Comparison of ENCODE assay signal across 1 cellular context in genomic region chr2:86440631-86441391, GRCh38.
A peak's percentile ranks its signal among the peaks of the same experiment; 100 is the strongest.
TF ChIP-seq lines count a peak whose summit lies in the region.

KDM3A (plus strand) TSS chr2:86441371; CDS start chr2:86442048, 677 bp downstream.

TF ChIP-seq in HEK293, 187 proteins besides CTCF, POLR2A, EP300 and RAD21 (continued from another document and continues in another):
- peak; percentile 70; the same call in 1 of the 2 replicates for TF ChIP-seq ZNF18 (tag by site-specific recombination; IDR thresholded peaks at IDR 0.05)
- TF ChIP-seq ZNF664 (tag by site-specific recombination; IDR thresholded peaks at IDR 0.05): peak; percentile 76
- TF ChIP-seq, protein P1, sequence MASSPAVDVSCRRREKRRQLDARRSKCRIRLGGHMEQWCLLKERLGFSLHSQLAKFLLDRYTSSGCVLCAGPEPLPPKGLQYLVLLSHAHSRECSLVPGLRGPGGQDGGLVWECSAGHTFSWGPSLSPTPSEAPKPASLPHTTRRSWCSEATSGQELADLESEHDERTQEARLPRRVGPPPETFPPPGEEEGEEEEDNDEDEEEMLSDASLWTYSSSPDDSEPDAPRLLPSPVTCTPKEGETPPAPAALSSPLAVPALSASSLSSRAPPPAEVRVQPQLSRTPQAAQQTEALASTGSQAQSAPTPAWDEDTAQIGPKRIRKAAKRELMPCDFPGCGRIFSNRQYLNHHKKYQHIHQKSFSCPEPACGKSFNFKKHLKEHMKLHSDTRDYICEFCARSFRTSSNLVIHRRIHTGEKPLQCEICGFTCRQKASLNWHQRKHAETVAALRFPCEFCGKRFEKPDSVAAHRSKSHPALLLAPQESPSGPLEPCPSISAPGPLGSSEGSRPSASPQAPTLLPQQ (tag by site-specific recombination; IDR thresholded peaks at IDR 0.05): peak; percentile 95
- TF ChIP-seq OVOL3 (tag by site-specific recombination; IDR thresholded peaks at IDR 0.05): peak; percentile 66; the same call in 1 of the 2 replicates
- TF ChIP-seq SCRT1 (tag by site-specific recombination; IDR thresholded peaks at IDR 0.05; ENCODE audit: borderline replicate concordance): peak; percentile 98
- no peak for TF ChIP-seq BCL6B (tag by site-specific recombination; IDR thresholded peaks at IDR 0.05)
- TF ChIP-seq ZFP69B (tag by site-specific recombination; IDR thresholded peaks at IDR 0.05): peak; percentile 91
- TF ChIP-seq ZNF639 (tag by site-specific recombination; IDR thresholded peaks at IDR 0.05): peak; percentile 94
- TF ChIP-seq, protein P2, sequence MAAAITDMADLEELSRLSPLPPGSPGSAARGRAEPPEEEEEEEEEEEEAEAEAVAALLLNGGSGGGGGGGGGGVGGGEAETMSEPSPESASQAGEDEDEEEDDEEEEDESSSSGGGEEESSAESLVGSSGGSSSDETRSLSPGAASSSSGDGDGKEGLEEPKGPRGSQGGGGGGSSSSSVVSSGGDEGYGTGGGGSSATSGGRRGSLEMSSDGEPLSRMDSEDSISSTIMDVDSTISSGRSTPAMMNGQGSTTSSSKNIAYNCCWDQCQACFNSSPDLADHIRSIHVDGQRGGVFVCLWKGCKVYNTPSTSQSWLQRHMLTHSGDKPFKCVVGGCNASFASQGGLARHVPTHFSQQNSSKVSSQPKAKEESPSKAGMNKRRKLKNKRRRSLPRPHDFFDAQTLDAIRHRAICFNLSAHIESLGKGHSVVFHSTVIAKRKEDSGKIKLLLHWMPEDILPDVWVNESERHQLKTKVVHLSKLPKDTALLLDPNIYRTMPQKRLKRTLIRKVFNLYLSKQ (tag by site-specific recombination; IDR thresholded peaks at IDR 0.05; ENCODE audit: borderline replicate concordance): no peak
- peak; percentile 70; the same call in 1 of the 2 replicates for TF ChIP-seq ZNF701 (tag by site-specific recombination; IDR thresholded peaks at IDR 0.05)
- TF ChIP-seq, protein P3, sequence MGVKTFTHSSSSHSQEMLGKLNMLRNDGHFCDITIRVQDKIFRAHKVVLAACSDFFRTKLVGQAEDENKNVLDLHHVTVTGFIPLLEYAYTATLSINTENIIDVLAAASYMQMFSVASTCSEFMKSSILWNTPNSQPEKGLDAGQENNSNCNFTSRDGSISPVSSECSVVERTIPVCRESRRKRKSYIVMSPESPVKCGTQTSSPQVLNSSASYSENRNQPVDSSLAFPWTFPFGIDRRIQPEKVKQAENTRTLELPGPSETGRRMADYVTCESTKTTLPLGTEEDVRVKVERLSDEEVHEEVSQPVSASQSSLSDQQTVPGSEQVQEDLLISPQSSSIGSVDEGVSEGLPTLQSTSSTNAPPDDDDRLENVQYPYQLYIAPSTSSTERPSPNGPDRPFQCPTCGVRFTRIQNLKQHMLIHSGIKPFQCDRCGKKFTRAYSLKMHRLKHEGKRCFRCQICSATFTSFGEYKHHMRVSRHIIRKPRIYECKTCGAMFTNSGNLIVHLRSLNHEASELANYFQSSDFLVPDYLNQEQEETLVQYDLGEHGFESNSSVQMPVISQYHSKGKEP (tag by site-specific recombination; IDR thresholded peaks at IDR 0.05): peak; percentile 52; the same call in 1 of the 2 replicates
- peak; percentile 98 for TF ChIP-seq ZEB2 (tag by site-specific recombination; IDR thresholded peaks at IDR 0.05)
- peak; percentile 99 for TF ChIP-seq SP3 (tag by site-specific recombination; IDR thresholded peaks at IDR 0.05)
- TF ChIP-seq ZNF623 (tag by site-specific recombination; IDR thresholded peaks at IDR 0.05): peak; percentile 44; the same call in 1 of the 2 replicates
- TF ChIP-seq ZNF561 (tag by site-specific recombination; IDR thresholded peaks at IDR 0.05; ENCODE audit: borderline replicate concordance): peak; percentile 99
- TF ChIP-seq GLI4 (tag by site-specific recombination; IDR thresholded peaks at IDR 0.05): peak; percentile 82; the same call in 1 of the 2 replicates
- TF ChIP-seq ZNF423 (tag by site-specific recombination; IDR thresholded peaks at IDR 0.05): peak; percentile 62
- TF ChIP-seq ZNF488 (tag by site-specific recombination; IDR thresholded peaks at IDR 0.05): 0 out of 2 replicates have a peak, but pooled peaks have one; percentile 15
- TF ChIP-seq ZNF155 (tag by site-specific recombination; IDR thresholded peaks at IDR 0.05): peak; percentile 58; the same call in 1 of the 2 replicates
- TF ChIP-seq ZNF121 (tag by site-specific recombination; IDR thresholded peaks at IDR 0.05): no peak
- TF ChIP-seq ZNF341 (tag by site-specific recombination; IDR thresholded peaks at IDR 0.05; ENCODE audit: low read depth): peak; percentile 94
- peak; percentile 85 for TF ChIP-seq ZNF398 (tag by site-specific recombination; IDR thresholded peaks at IDR 0.05)
- TF ChIP-seq ZNF391 (tag by site-specific recombination; IDR thresholded peaks at IDR 0.05; ENCODE audit: borderline replicate concordance, low read depth): peak; percentile 94
- peak; percentile 58; the same call in 1 of the 2 replicates for TF ChIP-seq RBAK (tag by site-specific recombination; IDR thresholded peaks at IDR 0.05)
- peak; percentile 86; the same call in 1 of the 2 replicates for TF ChIP-seq ZNF610 (tag by site-specific recombination; IDR thresholded peaks at IDR 0.05; ENCODE audit: borderline replicate concordance)
- peak; percentile 96 for TF ChIP-seq ZSCAN23 (tag by site-specific recombination; IDR thresholded peaks at IDR 0.05)
- no peak for TF ChIP-seq ZNF670 (tag by site-specific recombination; IDR thresholded peaks at IDR 0.05; ENCODE audit: low read depth)
- TF ChIP-seq ZSCAN16 (tag by site-specific recombination; IDR thresholded peaks at IDR 0.05): 0 out of 2 replicates have a peak, but pooled peaks have one; percentile 15
- TF ChIP-seq, protein P4, sequence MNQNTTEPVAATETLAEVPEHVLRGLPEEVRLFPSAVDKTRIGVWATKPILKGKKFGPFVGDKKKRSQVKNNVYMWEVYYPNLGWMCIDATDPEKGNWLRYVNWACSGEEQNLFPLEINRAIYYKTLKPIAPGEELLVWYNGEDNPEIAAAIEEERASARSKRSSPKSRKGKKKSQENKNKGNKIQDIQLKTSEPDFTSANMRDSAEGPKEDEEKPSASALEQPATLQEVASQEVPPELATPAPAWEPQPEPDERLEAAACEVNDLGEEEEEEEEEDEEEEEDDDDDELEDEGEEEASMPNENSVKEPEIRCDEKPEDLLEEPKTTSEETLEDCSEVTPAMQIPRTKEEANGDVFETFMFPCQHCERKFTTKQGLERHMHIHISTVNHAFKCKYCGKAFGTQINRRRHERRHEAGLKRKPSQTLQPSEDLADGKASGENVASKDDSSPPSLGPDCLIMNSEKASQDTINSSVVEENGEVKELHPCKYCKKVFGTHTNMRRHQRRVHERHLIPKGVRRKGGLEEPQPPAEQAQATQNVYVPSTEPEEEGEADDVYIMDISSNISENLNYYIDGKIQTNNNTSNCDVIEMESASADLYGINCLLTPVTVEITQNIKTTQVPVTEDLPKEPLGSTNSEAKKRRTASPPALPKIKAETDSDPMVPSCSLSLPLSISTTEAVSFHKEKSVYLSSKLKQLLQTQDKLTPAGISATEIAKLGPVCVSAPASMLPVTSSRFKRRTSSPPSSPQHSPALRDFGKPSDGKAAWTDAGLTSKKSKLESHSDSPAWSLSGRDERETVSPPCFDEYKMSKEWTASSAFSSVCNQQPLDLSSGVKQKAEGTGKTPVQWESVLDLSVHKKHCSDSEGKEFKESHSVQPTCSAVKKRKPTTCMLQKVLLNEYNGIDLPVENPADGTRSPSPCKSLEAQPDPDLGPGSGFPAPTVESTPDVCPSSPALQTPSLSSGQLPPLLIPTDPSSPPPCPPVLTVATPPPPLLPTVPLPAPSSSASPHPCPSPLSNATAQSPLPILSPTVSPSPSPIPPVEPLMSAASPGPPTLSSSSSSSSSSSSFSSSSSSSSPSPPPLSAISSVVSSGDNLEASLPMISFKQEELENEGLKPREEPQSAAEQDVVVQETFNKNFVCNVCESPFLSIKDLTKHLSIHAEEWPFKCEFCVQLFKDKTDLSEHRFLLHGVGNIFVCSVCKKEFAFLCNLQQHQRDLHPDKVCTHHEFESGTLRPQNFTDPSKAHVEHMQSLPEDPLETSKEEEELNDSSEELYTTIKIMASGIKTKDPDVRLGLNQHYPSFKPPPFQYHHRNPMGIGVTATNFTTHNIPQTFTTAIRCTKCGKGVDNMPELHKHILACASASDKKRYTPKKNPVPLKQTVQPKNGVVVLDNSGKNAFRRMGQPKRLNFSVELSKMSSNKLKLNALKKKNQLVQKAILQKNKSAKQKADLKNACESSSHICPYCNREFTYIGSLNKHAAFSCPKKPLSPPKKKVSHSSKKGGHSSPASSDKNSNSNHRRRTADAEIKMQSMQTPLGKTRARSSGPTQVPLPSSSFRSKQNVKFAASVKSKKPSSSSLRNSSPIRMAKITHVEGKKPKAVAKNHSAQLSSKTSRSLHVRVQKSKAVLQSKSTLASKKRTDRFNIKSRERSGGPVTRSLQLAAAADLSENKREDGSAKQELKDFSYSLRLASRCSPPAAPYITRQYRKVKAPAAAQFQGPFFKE (tag by site-specific recombination; IDR thresholded peaks at IDR 0.05; ENCODE audit: borderline replicate concordance): no peak
- TF ChIP-seq ZBTB10 (tag by site-specific recombination; IDR thresholded peaks at IDR 0.05): peak; percentile 96
- TF ChIP-seq ZNF324 (tag by site-specific recombination; IDR thresholded peaks at IDR 0.05): peak; percentile 98
